8 cellular contexts compared by ENCODE assay signal in the genomic region with DNA sequence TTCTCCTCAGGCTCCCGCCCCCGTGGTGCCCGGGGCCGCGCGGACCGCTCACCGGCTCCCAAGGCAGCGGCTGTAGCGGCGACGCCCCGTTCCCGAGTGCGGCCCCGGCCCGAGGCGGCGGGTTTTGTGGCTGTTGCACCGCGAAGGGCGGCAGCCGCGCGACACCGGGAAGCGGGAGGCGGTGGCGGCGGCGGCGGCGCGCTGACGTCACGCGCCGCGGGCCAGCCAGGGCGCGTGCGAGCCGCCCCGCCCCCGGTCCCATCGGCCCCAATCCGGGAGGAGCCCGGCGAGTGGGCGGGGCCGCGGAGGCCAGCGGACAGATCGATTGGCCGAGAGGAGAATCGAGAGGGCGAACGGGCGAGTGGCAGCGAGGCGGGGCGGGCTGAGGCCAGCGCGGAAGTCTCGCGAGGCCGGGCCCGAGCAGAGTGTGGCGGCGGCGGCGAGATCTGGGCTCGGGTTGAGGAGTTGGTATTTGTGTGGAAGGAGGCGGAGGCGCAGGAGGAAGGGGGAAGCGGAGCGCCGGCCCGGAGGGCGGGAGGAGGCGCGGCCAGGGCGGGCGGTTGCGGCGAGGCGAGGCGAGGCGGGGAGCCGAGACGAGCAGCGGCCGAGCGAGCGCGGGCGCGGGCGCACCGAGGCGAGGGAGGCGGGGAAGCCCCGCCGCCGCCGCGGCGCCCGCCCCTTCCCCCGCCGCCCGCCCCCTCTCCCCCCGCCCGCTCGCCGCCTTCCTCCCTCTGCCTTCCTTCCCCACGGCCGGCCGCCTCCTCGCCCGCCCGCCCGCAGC. TPM values are rescaled to one million over a fixed set of nuclear protein-coding genes. Genes with fewer than 3 reads are reported as not detected.
A peak's percentile ranks its signal among the peaks of the same experiment; 100 is the strongest.
DNase-seq lines count a peak whose midpoint lies in the region; ATAC-seq and TF ChIP-seq lines count a peak whose summit lies in the region.

A gene (plus strand): TSS at position 726 of the 781 bp plus-strand sequence. CDS start 101 bp downstream, outside the sequence.

- ATAC-seq in DND-41 (ENCODE audit: insufficient read depth, low read depth) (peak; percentile 92), GM21825 (IDR thresholded peaks at IDR 0.05; ENCODE audit: unreplicated experiment) (peak; percentile 74), esophagus mucosa (peak; percentile 91)

- peak within 1 kb of the TSS; percentile 99 for H3K27ac ChIP-seq in DND-41 (ENCODE audit: low read length)
- H3K27ac ChIP-seq in KOPT-K1 (ENCODE audit: low read depth, low read length, poor library complexity, severe bottlenecking), result peak within 1 kb of the TSS; percentile 97
- peak within 1 kb of the TSS; percentile 99 to 100 (median 100) for H3K27ac ChIP-seq in Peyer's patch

- DNase-seq in DND-41, result peak; percentile 99
- peak; percentile 99 to 100 (median 99) for DNase-seq in Peyer's patch
- peak; percentile 99 for DNase-seq in activated T-cell treated with anti-CD3 and anti-CD28 coated beads, Interleukin-2, amount 50 U/mL, for 48 hours
- peak; percentile 98 for DNase-seq in myocyte (ENCODE audit: low read depth)
- peak; percentile 98 to 100 for DNase-seq in stimulated activated CD8-positive, alpha-beta memory T cell treated with anti-CD3 and anti-CD28 coated beads, Interleukin-7, amount 100 ng/mL, for 4 hours (ENCODE audit: low read depth in 2 of 2)

- peak; percentile 79 to 80 for TF ChIP-seq POLR2A in Peyer's patch (IDR thresholded peaks at IDR 0.05)

- H3K36me3 ChIP-seq in DND-41 (ENCODE audit: insufficient read depth, low read length), result peaks cover 56% of the 10 kb centered on the region
- peaks cover 43% of the 10 kb centered on the region for H3K36me3 ChIP-seq in KOPT-K1 (ENCODE audit: insufficient read depth, low read length)
- no peaks in the 10 kb centered on the region for H3K36me3 ChIP-seq in Peyer's patch

- peak within 1 kb of the TSS; percentile 74 for H3K4me2 ChIP-seq in DND-41 (ENCODE audit: insufficient read depth, low read length)

- peaks cover 91% of the 10 kb centered on the region for H3K79me2 ChIP-seq in DND-41 (ENCODE audit: insufficient read depth, low read length)

- H4K20me1 ChIP-seq in DND-41 (ENCODE audit: insufficient read depth, low read length), result peaks cover 66% of the 10 kb centered on the region

- H3K9me3 ChIP-seq in DND-41 (ENCODE audit: insufficient read depth, low read length, severe bottlenecking) (no peaks in the 10 kb centered on the region), KOPT-K1 (ENCODE audit: insufficient read depth, low read length, poor library complexity, severe bottlenecking) (no peaks in the 10 kb centered on the region), Peyer's patch (no peaks in the 10 kb centered on the region)

- H3K4me3 ChIP-seq in DND-41 (ENCODE audit: low read depth in 1 of 2, low read length in 2 of 2) (peak within 1 kb of the TSS; percentile 96 to 99), Peyer's patch (peak within 1 kb of the TSS; percentile 95 to 100 (median 100))

- no peaks in the 10 kb centered on the region for H3K27me3 ChIP-seq in DND-41 (ENCODE audit: insufficient read depth, low read length, poor library complexity)
- no peaks in the 10 kb centered on the region for H3K27me3 ChIP-seq in Peyer's patch

- H3K4me1 ChIP-seq in DND-41 (ENCODE audit: insufficient read depth, low read length), result peaks cover 56% of the 10 kb centered on the region
- H3K4me1 ChIP-seq in Peyer's patch, result peaks cover 0 to 44% (median 15%) of the 10 kb centered on the region in 4 donors

- TF ChIP-seq CTCF in DND-41 (IDR thresholded peaks at IDR 0.05; ENCODE audit: borderline replicate concordance, extremely low read depth, low read length, poor library complexity, severe bottlenecking), result no peak
- no peak for TF ChIP-seq CTCF in Peyer's patch (IDR thresholded peaks at IDR 0.05)

- H3K9ac ChIP-seq in DND-41 (ENCODE audit: low read depth, low read length), result peak within 1 kb of the TSS; percentile 99

- H2AFZ ChIP-seq in DND-41 (ENCODE audit: low read depth, low read length), result peak within 1 kb of the TSS; percentile 75

RNA-seq across cellular contexts. Expression of the gene that starts here (rescaled TPM):
- total RNA-seq in Peyer's patch (10 to 100 TPM; 42.0 to 63.5 (median 50.9) TPM), esophagus mucosa (44.5 TPM), myocyte (39.3 and 39.9 TPM in 2 replicates)
- 41.0 TPM for polyA plus RNA-seq in myocyte (2012)

Comparison
In these comparisons a context has a peak if more than half of its experiments do, and no peak if none do; other contexts are left out.
1. Peak in every context shown above with its lines: DNase-seq, ATAC-seq, H3K4me3 ChIP-seq and H3K27ac ChIP-seq.